ENCODE assay signal across 8 cellular contexts in genomic region chr13:96052655-96053002, GRCh38. TPM values are rescaled to one million over a fixed set of nuclear protein-coding genes. Genes with fewer than 3 reads are reported as not detected.
DNase-seq lines count a peak whose midpoint lies in the region; ATAC-seq and TF ChIP-seq lines count a peak whose summit lies in the region.

No MANE protein-coding gene starts in this region.

- no peak for DNase-seq in activated T-cell treated with anti-CD3 and anti-CD28 coated beads, Interleukin-2, amount 50 U/mL, for 24 hours
- no peak for DNase-seq in activated T-cell treated with anti-CD3 and anti-CD28 coated beads, Interleukin-2, amount 50 U/mL, for 4 hours
- DNase-seq in NCI-H1092 treated with DMSO at 0.1 percent for 48 hours (lab: John Stamatoyannopoulos, UW), result peak; percentile 63
- DNase-seq in foreskin keratinocyte, result peak; percentile 24 to 51
- peak; percentile 89 for DNase-seq in osteoblast (ENCODE audit: insufficient read length, low spot score, missing footprints)
- DNase-seq in 8988T, result no peak

- H3K4me2 ChIP-seq in osteoblast (ENCODE audit: insufficient read depth, low read length), result peak overlapping the region; percentile 98

- H4K20me1 ChIP-seq in osteoblast (ENCODE audit: insufficient read depth, low read length), result peaks cover 4% of the 10 kb centered on the region

- no peaks in the 10 kb centered on the region for H3K36me3 Mint-ChIP-seq in activated T-cell treated with anti-CD3 and anti-CD28 coated beads, Interleukin-2, amount 50 U/mL, for 24 hours (ENCODE audit: low read depth)
- H3K36me3 Mint-ChIP-seq in activated T-cell treated with anti-CD3 and anti-CD28 coated beads, Interleukin-2, amount 50 U/mL, for 4 hours (ENCODE audit: insufficient read depth), result no peaks in the 10 kb centered on the region

- H3K27me3 Mint-ChIP-seq in activated T-cell treated with anti-CD3 and anti-CD28 coated beads, Interleukin-2, amount 50 U/mL, for 24 hours, result peaks cover 63% of the 10 kb centered on the region
- H3K27me3 Mint-ChIP-seq in activated T-cell treated with anti-CD3 and anti-CD28 coated beads, Interleukin-2, amount 50 U/mL, for 4 hours (ENCODE audit: low read depth), result peaks cover 42% of the 10 kb centered on the region

- peaks cover 28% of the 10 kb centered on the region for H3K79me2 ChIP-seq in osteoblast (ENCODE audit: insufficient read depth, low read length)

- H3K4me1 ChIP-seq in foreskin keratinocyte, result no peaks in the 10 kb centered on the region
- H3K4me1 ChIP-seq in osteoblast (ENCODE audit: insufficient read depth, low read length), result peaks cover 8% of the 10 kb centered on the region

- H3K27ac ChIP-seq in VCaP (peak overlapping the region; percentile 69), foreskin keratinocyte (no peak overlapping the region), osteoblast (ENCODE audit: low read depth, low read length) (peak overlapping the region; percentile 95)

- no peaks in the 10 kb centered on the region for H3K9me3 ChIP-seq in osteoblast (ENCODE audit: low read depth, low read length)

- peaks cover 9% of the 10 kb centered on the region for H3K9me3 Mint-ChIP-seq in activated T-cell treated with anti-CD3 and anti-CD28 coated beads, Interleukin-2, amount 50 U/mL, for 24 hours
- H3K9me3 Mint-ChIP-seq in activated T-cell treated with anti-CD3 and anti-CD28 coated beads, Interleukin-2, amount 50 U/mL, for 4 hours, result peaks cover 8% of the 10 kb centered on the region

- no peak overlapping the region for H3K27ac Mint-ChIP-seq in activated T-cell treated with anti-CD3 and anti-CD28 coated beads, Interleukin-2, amount 50 U/mL, for 24 hours

- H3K27me3 ChIP-seq in foreskin keratinocyte (no peaks in the 10 kb centered on the region), osteoblast (ENCODE audit: insufficient read depth, low read length) (no peaks in the 10 kb centered on the region)

- peak overlapping the region; percentile 99 for H2AFZ ChIP-seq in osteoblast (ENCODE audit: low read length)

- no peaks in the 10 kb centered on the region for H3K36me3 ChIP-seq in osteoblast (ENCODE audit: insufficient read depth, low read length)

- H3K4me1 Mint-ChIP-seq in activated T-cell treated with anti-CD3 and anti-CD28 coated beads, Interleukin-2, amount 50 U/mL, for 24 hours (ENCODE audit: low read depth), result peaks cover 8% of the 10 kb centered on the region
- peaks cover 4% of the 10 kb centered on the region for H3K4me1 Mint-ChIP-seq in activated T-cell treated with anti-CD3 and anti-CD28 coated beads, Interleukin-2, amount 50 U/mL, for 4 hours (ENCODE audit: low read depth)

- TF ChIP-seq CTCF in VCaP (conservative IDR thresholded peaks at IDR 0.05) (no peak), foreskin keratinocyte (conservative IDR thresholded peaks at IDR 0.05) (no peak), osteoblast (IDR thresholded peaks at IDR 0.05; ENCODE audit: extremely low read depth, low read depth, low read length) (no peak)

- no peak for ATAC-seq in activated T-cell treated with anti-CD3 and anti-CD28 coated beads, Interleukin-2, amount 50 U/mL, for 4 hours
- ATAC-seq in HG02759 (IDR thresholded peaks at IDR 0.05; ENCODE audit: unreplicated experiment) (peak; percentile 55), foreskin keratinocyte (peak; percentile 72)

- peak overlapping the region; percentile 94 for H3K4me3 ChIP-seq in osteoblast (ENCODE audit: insufficient read depth, low read length)

- peak overlapping the region; percentile 39 for H3K4me3 Mint-ChIP-seq in activated T-cell treated with anti-CD3 and anti-CD28 coated beads, Interleukin-2, amount 50 U/mL, for 24 hours
- no peak overlapping the region for H3K4me3 Mint-ChIP-seq in activated T-cell treated with anti-CD3 and anti-CD28 coated beads, Interleukin-2, amount 50 U/mL, for 4 hours

RNA-seq across cellular contexts. Expression of gene UGGT2, which starts 0.6 kb away (rescaled TPM):
- under 1 TPM; 0.08 to 0.46 (median 0.08) TPM for total RNA-seq in activated T-cell treated with anti-CD3 and anti-CD28 coated beads, Interleukin-2, amount 50 U/mL, for 4 hours
- total RNA-seq in foreskin keratinocyte, result 13.6 TPM in 2 replicates
- 4.0 and 5.1 TPM in 2 replicates for polyA plus RNA-seq in foreskin keratinocyte
- total RNA-seq in osteoblast, result 75.4 and 78.2 TPM in 2 replicates

RNA-seq across cellular contexts. Expression of gene HS6ST3, which starts 37.3 kb away (rescaled TPM):
- total RNA-seq in activated T-cell treated with anti-CD3 and anti-CD28 coated beads, Interleukin-2, amount 50 U/mL, for 4 hours, result not detected
- 0.07 and 0.10 TPM in 2 replicates for total RNA-seq in foreskin keratinocyte
- polyA plus RNA-seq in foreskin keratinocyte, result 0.01 TPM in 1 of 2 replicates, not detected in the other
- total RNA-seq in osteoblast, result under 0.01 TPM in 1 of 2 replicates, not detected in the other

Comparison
In these comparisons a context has a peak if more than half of its experiments do, and no peak if none do; other contexts are left out.
1. DNase-seq: peak in NCI-H1092 treated with DMSO at 0.1 percent for 48 hours (single experiment), foreskin keratinocyte (2 of 2) and osteoblast (single experiment); none in activated T-cell treated with anti-CD3 and anti-CD28 coated beads, Interleukin-2, amount 50 U/mL, for 24 hours (single experiment), activated T-cell treated with anti-CD3 and anti-CD28 coated beads, Interleukin-2, amount 50 U/mL, for 4 hours (single experiment) and 8988T (single experiment).
2. ATAC-seq: peak in HG02759 (single experiment) and foreskin keratinocyte (single experiment); none in activated T-cell treated with anti-CD3 and anti-CD28 coated beads, Interleukin-2, amount 50 U/mL, for 4 hours (0 of 2).
3. RNA of gene UGGT2, which starts 0.6 kb away (total RNA-seq): 75.4 to 78.2 TPM in osteoblast and 13.6 TPM in foreskin keratinocyte; 0.08 to 0.46 TPM in activated T-cell treated with anti-CD3 and anti-CD28 coated beads, Interleukin-2, amount 50 U/mL, for 4 hours; every median in the first group is over 10 times any median in the second.